16 cellular contexts compared by ENCODE assay signal in genomic region chr9:77907581-77907980, GRCh38.
DNase-seq lines count a peak whose midpoint lies in the region; ATAC-seq, FAIRE-seq and TF ChIP-seq lines count a peak whose summit lies in the region.
"Had no signal": no experiment of that assay in that cellular context is flagged by ENCODE, and none has a peak within 500 bp of the region (broad histone marks: within the 10 kb centered on the region; RNA-seq: fewer than 3 reads in every experiment).

No MANE protein-coding gene starts in this region.

- H3K4me3 ChIP-seq in Panc1 (ENCODE audit: low read depth in 2 of 2, low read length in 2 of 2): no peak overlapping the region
- no peak overlapping the region for H3K4me3 ChIP-seq in epithelial cell of esophagus (ENCODE audit: low read length)
- no peak overlapping the region for H3K4me3 ChIP-seq in small intestine (ENCODE audit: low read depth in 1 of 2, low read length in 2 of 2)
- H3K4me3 ChIP-seq: SJSA1 had no signal

- TF ChIP-seq CTCF in Panc1 (IDR thresholded peaks at IDR 0.05): no peak
- TF ChIP-seq CTCF in epithelial cell of esophagus (IDR thresholded peaks at IDR 0.05; ENCODE audit: insufficient read depth, low read depth, low read length, missing control alignments): no peak

- no peaks in the 10 kb centered on the region for H3K27me3 Mint-ChIP-seq in activated T-cell treated with anti-CD3 and anti-CD28 coated beads, Interleukin-2, amount 50 U/mL, for 72 hours (ENCODE audit: low read depth)
- H3K27me3 Mint-ChIP-seq: activated CD4-positive, alpha-beta memory T cell treated with anti-CD3 and anti-CD28 coated beads, Interleukin-2, amount 10 ng/mL, durations not matched to agents 7 days and 5 days had no signal

- CTCF ChIA-PET in Panc1 (lab: Charles Lee): no interaction called here

- no peak overlapping the region for H3K27ac ChIP-seq in Panc1 (ENCODE audit: low read length)
- H3K27ac ChIP-seq in small intestine (ENCODE audit: low read depth in 1 of 2, low read length in 1 of 2): no peak overlapping the region
- H3K27ac ChIP-seq: SJSA1 had no signal

- no peak for ATAC-seq in activated T-cell treated with anti-CD3 and anti-CD28 coated beads, Interleukin-2, amount 50 U/mL, for 72 hours (replicated peaks in 1 of 2)
- ATAC-seq in Panc1 (peak; percentile 78), GM21423 (IDR thresholded peaks at IDR 0.05; ENCODE audit: unreplicated experiment) (no peak)

- WGBS in small intestine, 3 donors: 51 to 80% (median 60%) methylated on average over 4 of the region's 4 CpGs

- H3K4me3 Mint-ChIP-seq in activated T-cell treated with anti-CD3 and anti-CD28 coated beads, Interleukin-2, amount 50 U/mL, for 72 hours: no peak overlapping the region
- H3K4me3 Mint-ChIP-seq: activated CD4-positive, alpha-beta memory T cell treated with anti-CD3 and anti-CD28 coated beads, Interleukin-2, amount 10 ng/mL, durations not matched to agents 7 days and 5 days; activated T-helper 1 cell treated with anti-CD3 and anti-CD28 coated beads, Interleukin-12 subunit alpha, Interleukin-12 subunit beta, Interleukin-2, Interleukin-4 antibody, amounts not matched to agents 30 ng/mL and 10 ng/mL and 1 ng/mL, durations not matched to agents 14 hours and 24 hours and 36 hours; nephron had no signal

- H3K36me3 ChIP-seq in Panc1 (ENCODE audit: control insufficient read depth, insufficient read depth, low read length): no peaks in the 10 kb centered on the region
- no peaks in the 10 kb centered on the region for H3K36me3 ChIP-seq in small intestine (ENCODE audit: control insufficient read depth in 2 of 2, insufficient read depth in 2 of 2, low read length in 2 of 2)
- H3K36me3 ChIP-seq: SJSA1 had no signal

- peak overlapping the region; percentile 70 for H3K27ac Mint-ChIP-seq in activated T-cell treated with anti-CD3 and anti-CD28 coated beads, Interleukin-2, amount 50 U/mL, for 72 hours

- H3K9me3 ChIP-seq in Panc1 (ENCODE audit: control insufficient read depth, insufficient read depth, low read depth, low read length): no peaks in the 10 kb centered on the region
- no peaks in the 10 kb centered on the region for H3K9me3 ChIP-seq in small intestine (ENCODE audit: control insufficient read depth, low read depth)
- H3K9me3 ChIP-seq: SJSA1 had no signal

- H3K27me3 ChIP-seq in Panc1 (ENCODE audit: control insufficient read depth, insufficient read depth, low read length) (no peaks in the 10 kb centered on the region), small intestine (ENCODE audit: control insufficient read depth in 2 of 2, insufficient read depth in 2 of 2, low read length in 2 of 2) (no peaks in the 10 kb centered on the region)
- H3K27me3 ChIP-seq: SJSA1 had no signal

- no TSS peak for BruUV-seq in Panc1 (replicated peaks; lab: Mats Ljungman, UMichigan)

- H3K4me1 Mint-ChIP-seq in activated T-cell treated with anti-CD3 and anti-CD28 coated beads, Interleukin-2, amount 50 U/mL, for 72 hours (ENCODE audit: low read depth): peaks cover 47% of the 10 kb centered on the region
- H3K4me1 Mint-ChIP-seq: nephron had no signal

- in situ Hi-C loops in Panc1 (cut with HindIII; ENCODE audit: low pct_unique_long_range_greater_than_20kb, low sequenced_read_pairs): no loop called here

- FAIRE-seq in small intestine (lab: Jason Lieb, UNC): no peak
- FAIRE-seq: H1 had no signal

- DNase-seq in activated T-cell treated with anti-CD3 and anti-CD28 coated beads, Interleukin-2, amount 50 U/mL, for 72 hours: no peak
- DNase-seq in activated T-cell treated with anti-CD3 and anti-CD28 coated beads for 4 hours (no peak), Panc1 (ENCODE audit: low read depth, low spot score) (no peak), epithelial cell of esophagus (ENCODE audit: low read depth) (peak; percentile 49), small intestine (peak; percentile 14), LoVo (ENCODE audit: low spot score) (no peak)
- no peak for DNase-seq in effector CD4-positive, alpha-beta T cell
- DNase-seq: ACHN; activated CD4-positive, alpha-beta memory T cell treated with anti-CD3 and anti-CD28 coated beads, Interleukin-2, amount 10 ng/mL, durations not matched to agents 7 days and 5 days; NCI-H1930; NCI-H510A had no signal

- H3K9me3 Mint-ChIP-seq in activated T-cell treated with anti-CD3 and anti-CD28 coated beads, Interleukin-2, amount 50 U/mL, for 72 hours: no peaks in the 10 kb centered on the region
- H3K9me3 Mint-ChIP-seq: activated CD4-positive, alpha-beta memory T cell treated with anti-CD3 and anti-CD28 coated beads, Interleukin-2, amount 10 ng/mL, durations not matched to agents 7 days and 5 days; activated T-helper 1 cell treated with anti-CD3 and anti-CD28 coated beads, Interleukin-12 subunit alpha, Interleukin-12 subunit beta, Interleukin-2, Interleukin-4 antibody, amounts not matched to agents 30 ng/mL and 10 ng/mL and 1 ng/mL, durations not matched to agents 14 hours and 24 hours and 36 hours; nephron had no signal

- intact Hi-C loops in Panc1 (cut with micrococcal nuclease; ENCODE audit: unreplicated experiment): no loop called here

- peaks cover 4% of the 10 kb centered on the region; the same call in 1 of the 2 replicates for H3K4me1 ChIP-seq in Panc1 (ENCODE audit: control insufficient read depth, insufficient read depth, low read length)
- H3K4me1 ChIP-seq in small intestine (ENCODE audit: control insufficient read depth in 2 of 2, insufficient read depth in 1 of 2, low read depth in 1 of 2, low read length in 1 of 2): no peaks in the 10 kb centered on the region
- H3K4me1 ChIP-seq: SJSA1 had no signal

- H3K36me3 Mint-ChIP-seq in activated T-cell treated with anti-CD3 and anti-CD28 coated beads, Interleukin-2, amount 50 U/mL, for 72 hours (ENCODE audit: insufficient read depth in 2 of 2): peaks cover 0 to 3% of the 10 kb centered on the region in 2 donors

- POLR2A ChIA-PET in Panc1 (lab: Charles Lee): no interaction called here

Comparison
In these comparisons a context has a peak if more than half of its experiments do, and no peak if none do; other contexts are left out.
1. DNase-seq: peak in epithelial cell of esophagus (single experiment) and small intestine (single experiment); none in activated T-cell treated with anti-CD3 and anti-CD28 coated beads, Interleukin-2, amount 50 U/mL, for 72 hours (0 of 2), activated T-cell treated with anti-CD3 and anti-CD28 coated beads for 4 hours (single experiment), Panc1 (single experiment), LoVo (single experiment) and effector CD4-positive, alpha-beta T cell (single experiment).